In the genomic region with DNA sequence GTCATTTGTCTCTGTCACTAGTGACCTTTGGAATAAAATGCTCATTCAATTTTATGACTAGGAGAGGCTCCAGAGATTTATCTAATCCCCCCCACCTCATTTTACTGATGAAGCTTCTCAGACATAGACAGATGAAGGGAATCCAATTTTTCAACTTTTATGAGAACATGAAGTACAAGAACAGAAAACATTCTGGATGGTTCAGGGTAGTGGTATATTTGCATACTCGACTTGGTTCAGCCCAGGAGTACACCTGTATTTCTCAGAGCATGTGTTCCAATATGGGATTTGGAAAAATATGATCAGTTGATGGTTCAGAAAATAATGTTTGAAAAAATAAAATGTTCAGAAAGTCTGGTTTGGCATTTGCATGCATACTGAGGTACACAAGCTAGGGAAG, we compare ENCODE assay signal across 23 cellular contexts.
"Had no signal": no experiment of that assay in that cellular context is flagged by ENCODE, and none has a peak within 500 bp of the region (broad histone marks: within the 10 kb centered on the region; RNA-seq: fewer than 3 reads in every experiment).

No MANE protein-coding gene starts in this region.

- H3K36me3 ChIP-seq: left lung, lower lobe of right lung, pancreas, sigmoid colon, spleen, tibial nerve, upper lobe of left lung, vagina had no signal

- H3K27me3 Mint-ChIP-seq: stimulated activated naive CD8-positive, alpha-beta T cell treated with anti-CD3 and anti-CD28 coated beads, Interleukin-15, Interleukin-2, amounts not matched to agents 100 ng/mL and 50 ng/mL, for 24 hours had no signal

- H3K4me3 ChIP-seq: left lung, lower lobe of right lung, pancreas, psoas muscle, sigmoid colon, spleen, tibial nerve, upper lobe of left lung, vagina had no signal

- H3K9me3 Mint-ChIP-seq: natural killer cell treated with Interleukin-12 subunit alpha and Interleukin-12 subunit beta and Interleukin-15 and Interleukin-18, amount 100 ng/mL, for 72 hours; stimulated activated effector memory CD8-positive, alpha-beta T cell treated with anti-CD3 and anti-CD28 coated beads, Interleukin-12 subunit alpha, Interleukin-12 subunit beta, amount 100 ng/mL, for 72 hours; stimulated activated naive CD8-positive, alpha-beta T cell treated with anti-CD3 and anti-CD28 coated beads, Interleukin-15, Interleukin-2, amounts not matched to agents 100 ng/mL and 50 ng/mL, for 24 hours had no signal

- H3K27ac Mint-ChIP-seq: naive B cell; natural killer cell treated with Interleukin-12 subunit alpha and Interleukin-12 subunit beta and Interleukin-15 and Interleukin-18, amount 100 ng/mL, for 72 hours; stimulated activated effector memory CD8-positive, alpha-beta T cell treated with anti-CD3 and anti-CD28 coated beads, Interleukin-12 subunit alpha, Interleukin-12 subunit beta, amount 100 ng/mL, for 72 hours; stimulated activated naive CD8-positive, alpha-beta T cell treated with anti-CD3 and anti-CD28 coated beads, Interleukin-15, Interleukin-2, amounts not matched to agents 100 ng/mL and 50 ng/mL, for 24 hours had no signal

- H3K4me1 ChIP-seq: psoas muscle had no signal

- H3K4me1 Mint-ChIP-seq: naive B cell; stimulated activated effector memory CD8-positive, alpha-beta T cell treated with anti-CD3 and anti-CD28 coated beads, Interleukin-12 subunit alpha, Interleukin-12 subunit beta, amount 100 ng/mL, for 72 hours had no signal

- H3K27me3 ChIP-seq: left lung, pancreas, sigmoid colon, spleen, tibial nerve, upper lobe of left lung, vagina had no signal

- DNase-seq: hippocampal formation; kidney; left colon; left lung; lower lobe of right lung; mammary epithelial cell; mesenchymal stem cell; naive B cell; nucleus accumbens; pancreas; posterior cingulate gyrus; psoas muscle; sigmoid colon; spleen; stimulated activated CD4-positive, alpha-beta T cell treated with anti-CD3 and anti-CD28 coated beads, Interleukin-4, amount 100 ng/mL, for 24 hours; stimulated activated naive CD4-positive, alpha-beta T cell; substantia nigra; upper lobe of left lung had no signal

- H3K27ac ChIP-seq: left lung, lower lobe of right lung, pancreas, psoas muscle, sigmoid colon, spleen, tibial nerve, upper lobe of left lung, vagina had no signal

- H3K9me3 ChIP-seq: left lung, lower lobe of right lung, pancreas, psoas muscle, sigmoid colon, spleen, tibial nerve, upper lobe of left lung, vagina had no signal

- H3K4me3 Mint-ChIP-seq: naive B cell; natural killer cell treated with Interleukin-12 subunit alpha and Interleukin-12 subunit beta and Interleukin-15 and Interleukin-18, amount 100 ng/mL, for 72 hours; stimulated activated effector memory CD8-positive, alpha-beta T cell treated with anti-CD3 and anti-CD28 coated beads, Interleukin-12 subunit alpha, Interleukin-12 subunit beta, amount 100 ng/mL, for 72 hours; stimulated activated naive CD8-positive, alpha-beta T cell treated with anti-CD3 and anti-CD28 coated beads, Interleukin-15, Interleukin-2, amounts not matched to agents 100 ng/mL and 50 ng/mL, for 24 hours had no signal

- H3K36me3 Mint-ChIP-seq: naive B cell; natural killer cell treated with Interleukin-12 subunit alpha and Interleukin-12 subunit beta and Interleukin-15 and Interleukin-18, amount 100 ng/mL, for 72 hours; stimulated activated effector memory CD8-positive, alpha-beta T cell treated with anti-CD3 and anti-CD28 coated beads, Interleukin-12 subunit alpha, Interleukin-12 subunit beta, amount 100 ng/mL, for 72 hours had no signal
